8 cellular contexts compared by ENCODE assay signal in the genomic region with DNA sequence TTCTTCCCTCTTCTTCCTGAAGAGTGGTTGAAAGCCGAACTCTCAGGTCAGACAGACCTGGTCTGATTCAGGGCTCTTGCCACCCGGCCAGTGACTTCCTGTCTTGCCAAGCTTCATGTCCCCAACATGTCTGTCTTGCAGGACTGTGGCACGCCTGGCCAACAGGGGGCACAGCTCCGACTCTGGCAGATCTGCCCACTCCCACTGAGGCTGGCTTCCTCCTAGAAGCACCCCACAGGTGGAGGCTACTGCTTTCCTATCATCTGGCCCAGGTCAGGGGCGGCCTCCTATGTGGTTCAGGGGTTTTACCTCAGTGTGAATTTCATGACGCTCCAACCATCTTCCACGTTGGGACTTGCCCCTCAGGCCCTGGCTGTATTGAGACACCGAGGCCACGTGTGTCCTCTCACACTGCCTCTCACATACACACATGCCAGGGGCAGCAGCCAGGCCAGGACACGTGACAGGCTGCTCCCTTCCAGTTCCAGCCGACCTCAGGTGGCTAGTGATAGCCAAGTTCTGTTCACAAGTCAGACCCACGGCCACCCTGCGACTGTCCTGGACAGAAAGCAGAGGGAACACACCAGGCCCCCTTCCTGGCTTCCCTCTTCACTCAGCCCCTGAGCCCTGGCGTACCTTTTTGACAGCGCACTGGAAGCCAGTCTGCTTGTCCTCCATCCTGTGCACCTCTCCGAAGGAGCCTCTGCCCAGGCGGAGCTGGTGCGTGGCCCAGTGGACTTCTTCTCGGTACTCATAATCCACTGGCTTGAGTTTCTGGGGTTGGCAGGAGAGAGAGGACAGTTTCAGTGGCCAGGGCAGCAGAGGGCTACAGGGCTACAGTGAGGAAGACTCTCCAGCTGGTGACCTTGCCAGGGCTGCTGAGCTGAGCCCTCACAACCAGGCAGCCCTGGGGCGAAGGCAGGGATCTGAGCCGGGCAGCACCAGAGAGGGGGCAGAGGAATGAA. TPM values are rescaled to one million over a fixed set of nuclear protein-coding genes. Genes with fewer than 3 reads are reported as not detected.
DNase-seq lines count a peak whose midpoint lies in the region; ATAC-seq, FAIRE-seq and TF ChIP-seq lines count a peak whose summit lies in the region.

No MANE protein-coding gene starts in this region.

- WGBS in pancreas, 2 donors = 83 to 84% methylated on average over 20 to 21 of the region's 21 CpGs

- no peak for FAIRE-seq in pancreas (lab: Jason Lieb, UNC)

- H3K4me1 ChIP-seq in pancreas = peaks cover 18 to 22% (median 20%) of the 10 kb centered on the region in 3 donors

- peak; percentile 52 for TF ChIP-seq CTCF in GM06990 (IDR thresholded peaks at IDR 0.05; ENCODE audit: insufficient read depth, low read length, poor library complexity, severe bottlenecking)
- TF ChIP-seq CTCF in choroid plexus epithelial cell (conservative IDR thresholded peaks at IDR 0.05; ENCODE audit: low read depth, low read length) = peak; percentile 31
- TF ChIP-seq CTCF in pancreas (IDR thresholded peaks at IDR 0.05) = no peak

- intact Hi-C loops in pancreas (cut with DNase I) = loop anchor here in 1 of 3 donors (5.0 kb wide), 1 partner anchor 38 kb away; no protein-coding TSS in a partner anchor

- H3K9me3 ChIP-seq in pancreas = no peaks in the 10 kb centered on the region

- ATAC-seq in pancreas = peak in 3 of 4 donors; percentile 14 to 54 (median 41)

- no peak overlapping the region for H3K4me3 ChIP-seq in GM06990 (replicated peaks; ENCODE audit: low read depth, low read length)
- no peak overlapping the region for H3K4me3 ChIP-seq in choroid plexus epithelial cell (ENCODE audit: low read depth, low read length)
- no peak overlapping the region for H3K4me3 ChIP-seq in pancreas

- H3K36me3 ChIP-seq in GM06990 (ENCODE audit: control insufficient read depth, insufficient read depth, low read length) (peaks cover 56% of the 10 kb centered on the region), pancreas (peaks cover 0 to 51% (median 18%) of the 10 kb centered on the region in 3 donors)

- H3K27me3 ChIP-seq in GM06990 (replicated peaks; ENCODE audit: control insufficient read depth, insufficient read depth, low read length) (no peaks in the 10 kb centered on the region), pancreas (no peaks in the 10 kb centered on the region)

- DNase-seq in GM06990 (ENCODE audit: extremely low read depth, insufficient read length) (no peak), SK-MEL-5 (ENCODE audit: low read depth, low spot score) (peak; percentile 48), choroid plexus epithelial cell (ENCODE audit: low read depth) (no peak), pancreas (peak in 1 of 6 donors; percentile 29), HuH-7.5 (ENCODE audit: low spot score) (no peak), NCI-H82 treated with DMSO at 0.1 percent for 48 hours (lab: John Stamatoyannopoulos, UW; ENCODE audit: unreplicated experiment) (no peak), NCI-H2227 treated with DMSO at 0.1 percent for 48 hours (lab: John Stamatoyannopoulos, UW) (no peak), NCI-H526 treated with DMSO at 0.1 percent for 48 hours (lab: John Stamatoyannopoulos, UW) (no peak)

- in situ Hi-C loops in SK-MEL-5 (cut with HindIII; ENCODE audit: low pct_unique_long_range_greater_than_20kb, low sequenced_read_pairs) = no loop called here

- H3K27ac ChIP-seq in pancreas = no peak overlapping the region

RNA-seq across cellular contexts. Expression of a gene that starts 22.6 kb away (rescaled TPM):
- total RNA-seq in SK-MEL-5 (2014; rRNA removed; shearing (Covaris generic)) = not detected in 2 replicates
- polyA plus RNA-seq in SK-MEL-5 (2015; cell fraction: cytosol; rRNA removed) = not detected in 2 replicates
- not detected in 2 replicates for polyA plus RNA-seq in SK-MEL-5 (2015; cell fraction: nucleus; rRNA removed)
- under 1 TPM in 2 of 6 donors, not detected in 4; 0.12 to 0.14 TPM for total RNA-seq in pancreas
- under 1 TPM; 0.07 to 0.19 TPM for polyA plus RNA-seq in pancreas

RNA-seq across cellular contexts. Expression of a gene that starts 32.4 kb away (rescaled TPM):
- total RNA-seq in SK-MEL-5 (2014; rRNA removed; shearing (Covaris generic)) = 1.3 TPM in 2 replicates
- polyA plus RNA-seq in SK-MEL-5 (2015; cell fraction: cytosol; rRNA removed) = 5.0 and 6.8 TPM in 2 replicates
- 10.1 and 12.8 TPM in 2 replicates for polyA plus RNA-seq in SK-MEL-5 (2015; cell fraction: nucleus; rRNA removed)
- 10 to 100 TPM in 1 of 6 donors, 1 to 10 TPM in 5; 6.1 to 16.4 (median 7.3) TPM for total RNA-seq in pancreas
- 10 to 100 TPM; 13.2 to 16.2 TPM for polyA plus RNA-seq in pancreas

Comparison
In these comparisons a context has a peak if more than half of its experiments do, and no peak if none do; other contexts are left out.
1. CTCF ChIP-seq: peak in GM06990 (single experiment) and choroid plexus epithelial cell (single experiment); none in pancreas (0 of 4).